In the genomic region with DNA sequence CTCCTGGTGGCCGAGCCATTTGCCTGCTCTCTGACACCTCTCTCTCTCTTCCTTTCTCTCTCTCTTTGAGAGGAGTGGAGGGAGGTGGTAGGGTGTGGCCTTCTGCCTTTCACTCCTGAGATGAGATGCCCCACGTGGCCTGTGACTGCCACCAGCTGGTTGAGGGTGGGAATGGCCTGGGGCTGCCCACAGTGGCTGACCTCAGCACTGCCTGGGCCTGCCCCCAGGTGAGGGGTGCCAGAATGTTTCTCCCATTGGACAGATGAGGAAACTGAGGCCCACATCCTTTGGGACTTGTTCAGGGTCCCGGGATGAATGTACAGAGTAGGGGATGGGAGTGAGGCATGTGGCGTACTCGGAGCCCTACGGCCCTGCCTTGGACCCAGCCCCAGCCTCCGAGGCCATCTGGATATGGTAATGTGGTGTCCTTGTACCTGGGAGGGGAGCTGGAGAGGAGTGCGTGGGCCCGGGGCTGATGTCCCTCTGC, we compare ENCODE assay signal across 6 cellular contexts.
A peak's percentile ranks its signal among the peaks of the same experiment; 100 is the strongest.
DNase-seq lines count a peak whose midpoint lies in the region; ATAC-seq lines count a peak whose summit lies in the region.

No MANE protein-coding gene starts in this region.

- H3K27ac Mint-ChIP-seq in activated T-cell treated with anti-CD3 and anti-CD28 coated beads, Interleukin-2, amount 50 U/mL, for 24 hours, result peak overlapping the region; percentile 75

- no peak overlapping the region for H3K4me3 Mint-ChIP-seq in activated T-cell treated with anti-CD3 and anti-CD28 coated beads, Interleukin-2, amount 50 U/mL, for 24 hours

- no peak for ATAC-seq in GM21515 (IDR thresholded peaks at IDR 0.05; ENCODE audit: unreplicated experiment)

- DNase-seq in DMS53 treated with DMSO at 0.1 percent for 48 hours (lab: John Stamatoyannopoulos, UW; ENCODE audit: unreplicated experiment), result peak; percentile 25
- DNase-seq in Kasumi-1 (lab: John Stamatoyannopoulos, UW), result peak; percentile 46 to 74
- DNase-seq in activated T-cell treated with anti-CD3 and anti-CD28 coated beads, Interleukin-2, amount 50 U/mL, for 24 hours, result peak; percentile 64
- peak; percentile 36 for DNase-seq in left kidney (ENCODE audit: low read depth, low spot score)
- DNase-seq in effector CD8-positive, alpha-beta T cell (lab: John Stamatoyannopoulos, UW), result no peak

- peaks cover 15% of the 10 kb centered on the region for H3K4me1 Mint-ChIP-seq in activated T-cell treated with anti-CD3 and anti-CD28 coated beads, Interleukin-2, amount 50 U/mL, for 24 hours (ENCODE audit: low read depth)

- peaks cover 26% of the 10 kb centered on the region for H3K36me3 Mint-ChIP-seq in activated T-cell treated with anti-CD3 and anti-CD28 coated beads, Interleukin-2, amount 50 U/mL, for 24 hours (ENCODE audit: low read depth)

- no peaks in the 10 kb centered on the region for H3K9me3 Mint-ChIP-seq in activated T-cell treated with anti-CD3 and anti-CD28 coated beads, Interleukin-2, amount 50 U/mL, for 24 hours

- H3K27me3 Mint-ChIP-seq in activated T-cell treated with anti-CD3 and anti-CD28 coated beads, Interleukin-2, amount 50 U/mL, for 24 hours, result no peaks in the 10 kb centered on the region
